In the genomic region with DNA sequence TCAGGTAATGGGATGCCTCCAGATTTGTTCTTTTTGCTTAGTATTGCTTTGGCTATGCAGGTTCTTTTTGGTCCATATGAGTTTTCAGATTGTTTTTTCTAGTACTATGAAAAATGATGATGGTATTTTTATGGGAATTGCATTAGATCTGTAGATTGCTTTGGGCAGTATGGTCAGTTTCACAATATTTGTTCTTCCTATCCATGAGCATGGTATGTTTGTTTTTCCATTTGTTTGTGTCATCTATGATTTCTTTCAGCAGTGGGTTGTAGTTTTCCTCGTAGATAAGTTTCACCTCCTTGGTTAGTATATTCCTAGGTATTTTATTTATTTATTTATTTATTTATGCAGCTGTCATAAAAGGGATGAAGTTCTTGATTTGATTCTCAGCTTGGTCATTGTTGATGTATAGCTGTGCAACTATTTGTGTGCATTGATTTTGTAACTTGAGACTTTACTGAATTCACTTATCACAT, we compare ENCODE assay signal across 33 cellular contexts.
DNase-seq lines count a peak whose midpoint lies in the region; ATAC-seq and TF ChIP-seq lines count a peak whose summit lies in the region.
"Had no signal": no experiment of that assay in that cellular context is flagged by ENCODE, and none has a peak within 500 bp of the region (broad histone marks: within the 10 kb centered on the region; RNA-seq: fewer than 3 reads in every experiment).

No MANE protein-coding gene starts in this region.

- peaks cover 37% of the 10 kb centered on the region for H3K27me3 Mint-ChIP-seq in stimulated activated naive CD8-positive, alpha-beta T cell treated with anti-CD3 and anti-CD28 coated beads, Interleukin-15, amount 100 ng/mL, for 72 hours
- H3K27me3 Mint-ChIP-seq: CD4-positive, alpha-beta T cell had no signal

- H3K9me3 Mint-ChIP-seq in stimulated activated naive CD8-positive, alpha-beta T cell treated with anti-CD3 and anti-CD28 coated beads, Interleukin-15, amount 100 ng/mL, for 72 hours = peaks cover 0 to 24% of the 10 kb centered on the region in 2 donors

- H3K4me1 ChIP-seq in HEK293 (ENCODE audit: control insufficient read depth, insufficient read depth, low read length) (no peaks in the 10 kb centered on the region), PC-9 (replicated peaks; ENCODE audit: insufficient read depth) (peaks cover 22% of the 10 kb centered on the region), smooth muscle cell (ENCODE audit: low read depth) (no peaks in the 10 kb centered on the region), heart right ventricle (no peaks in the 10 kb centered on the region)
- H3K4me1 ChIP-seq: A549; BE2C; BLaER1; BLaER1 treated with 17β-estradiol and CSF1 and Interleukin-3, amounts not matched to agents 10 nM and 100 nM; Caco-2 had no signal

- intact Hi-C loops in PC-9 (cut with micrococcal nuclease; ENCODE audit: unreplicated experiment) = no loop called here
- intact Hi-C loops in heart right ventricle (cut with DNase I) = no loop called here

- H4K20me1 ChIP-seq in PC-9 (ENCODE audit: insufficient read depth) = no peaks in the 10 kb centered on the region
- no peaks in the 10 kb centered on the region for H4K20me1 ChIP-seq in smooth muscle cell (ENCODE audit: low read depth)
- H4K20me1 ChIP-seq: BLaER1; BLaER1 treated with 17β-estradiol and CSF1 and Interleukin-3, amounts not matched to agents 10 nM and 100 nM had no signal

- CTCF ChIA-PET in HEK293 (lab: Yijun Ruan, JAX) = no interaction called here
- CTCF ChIA-PET in PC-9 (lab: Charles Lee) = no interaction called here

- no peak for ATAC-seq in stimulated activated naive CD8-positive, alpha-beta T cell treated with anti-CD3 and anti-CD28 coated beads, Interleukin-15, amount 100 ng/mL, for 72 hours
- no peak for ATAC-seq in heart right ventricle
- ATAC-seq: A549; CD8-positive, alpha-beta T cell had no signal

- TF ChIP-seq CTCF in HEK293 (tag by site-specific recombination; IDR thresholded peaks at IDR 0.05) (no peak), PC-9 (conservative IDR thresholded peaks at IDR 0.05) (no peak), smooth muscle cell (IDR thresholded peaks at IDR 0.05; ENCODE audit: borderline replicate concordance, insufficient read depth, poor library complexity, severe bottlenecking) (no peak), heart right ventricle (IDR thresholded peaks at IDR 0.05) (no peak)

- no peak overlapping the region for H3K9ac ChIP-seq in smooth muscle cell (ENCODE audit: low read depth)
- H3K9ac ChIP-seq: BLaER1; BLaER1 treated with 17β-estradiol and CSF1 and Interleukin-3, amounts not matched to agents 10 nM and 100 nM had no signal

- H3K79me2 ChIP-seq in PC-9 (ENCODE audit: low read depth) (no peaks in the 10 kb centered on the region), smooth muscle cell (ENCODE audit: low read depth) (no peaks in the 10 kb centered on the region)

- H3K9me2 ChIP-seq in PC-9 (ENCODE audit: insufficient read depth) = no peaks in the 10 kb centered on the region

- DNase-seq in PC-9 (peak in 1 of 2 experiments; percentile 90), smooth muscle cell (lab: John Stamatoyannopoulos, UW; ENCODE audit: unreplicated experiment) (no peak), mucosa of gallbladder (ENCODE audit: low spot score) (no peak), heart right ventricle (no peak)
- DNase-seq in stimulated activated naive CD8-positive, alpha-beta T cell treated with anti-CD3 and anti-CD28 coated beads, Interleukin-15, amount 100 ng/mL, for 72 hours = no peak
- DNase-seq: 8988T; ACHN; AML-193; BE2C; C1 segment of cervical spinal cord; Caco-2; Calu3; CD4-positive, alpha-beta memory T cell; CD4-positive, alpha-beta T cell; CD4-positive, CD25-positive, alpha-beta regulatory T cell; CD8-positive, alpha-beta memory T cell; CD8-positive, alpha-beta T cell; COR-L47; DMS 273 treated with DMSO at 0.1 percent for 48 hours; DMS153; DMS53; DMS79; DMS79 treated with DMSO at 0.1 percent for 48 hours; DND-41; EL had no signal

- peaks cover 20% of the 10 kb centered on the region for H3F3A ChIP-seq in PC-9 (ENCODE audit: insufficient read depth, low read depth)
- no peaks in the 10 kb centered on the region for H3F3A ChIP-seq in smooth muscle cell (ENCODE audit: low read depth)

- POLR2A ChIA-PET in HEK293 (lab: Yijun Ruan, JAX) = no interaction called here
- POLR2A ChIA-PET in PC-9 (lab: Charles Lee; ENCODE audit: unreplicated experiment) = interaction anchor here (0.7 kb wide), 1 partner anchor 146 kb away, joined by 3 read pairs; no protein-coding TSS in a partner anchor

- H2AFZ ChIP-seq in PC-9 = no peak overlapping the region
- H2AFZ ChIP-seq in smooth muscle cell (ENCODE audit: low read depth) = no peak overlapping the region

- H3K27ac ChIP-seq in HEK293 (ENCODE audit: extremely low read depth, low read depth, low read length) = no peak overlapping the region
- peak overlapping the region; percentile 66 for H3K27ac ChIP-seq in PC-9
- H3K27ac ChIP-seq in smooth muscle cell (ENCODE audit: low read depth) = no peak overlapping the region
- no peak overlapping the region for H3K27ac ChIP-seq in heart right ventricle
- H3K27ac ChIP-seq: 22Rv1; A549; BLaER1; BLaER1 treated with 17β-estradiol and CSF1 and Interleukin-3, amounts not matched to agents 10 nM and 100 nM; C4-2B had no signal

- BruUV-seq in PC-9 (replicated peaks; lab: Mats Ljungman, UMichigan) = no TSS peak

- H3K4me2 ChIP-seq in PC-9 = peak overlapping the region; percentile 46
- peak overlapping the region; percentile 28 for H3K4me2 ChIP-seq in smooth muscle cell
- H3K4me2 ChIP-seq: A549; BLaER1; BLaER1 treated with 17β-estradiol and CSF1 and Interleukin-3, amounts not matched to agents 10 nM and 100 nM had no signal

- no peak overlapping the region for H3K27ac Mint-ChIP-seq in stimulated activated naive CD8-positive, alpha-beta T cell treated with anti-CD3 and anti-CD28 coated beads, Interleukin-15, amount 100 ng/mL, for 72 hours
- H3K27ac Mint-ChIP-seq: B cell; CD14-positive monocyte; CD4-positive, alpha-beta memory T cell; CD4-positive, alpha-beta T cell; CD8-positive, alpha-beta memory T cell; CD8-positive, alpha-beta T cell had no signal

- H3K36me3 ChIP-seq in HEK293 (ENCODE audit: control insufficient read depth in 2 of 2, insufficient read depth in 1 of 2, low read length in 2 of 2) (no peaks in the 10 kb centered on the region), PC-9 (ENCODE audit: low read depth) (no peaks in the 10 kb centered on the region), smooth muscle cell (ENCODE audit: low read depth) (no peaks in the 10 kb centered on the region), heart right ventricle (no peaks in the 10 kb centered on the region)
- H3K36me3 ChIP-seq: BE2C; BLaER1; BLaER1 treated with 17β-estradiol and CSF1 and Interleukin-3, amounts not matched to agents 10 nM and 100 nM had no signal

- no peak overlapping the region for H3K4me3 Mint-ChIP-seq in stimulated activated naive CD8-positive, alpha-beta T cell treated with anti-CD3 and anti-CD28 coated beads, Interleukin-15, amount 100 ng/mL, for 72 hours
- H3K4me3 Mint-ChIP-seq: B cell; CD14-positive monocyte; CD4-positive, alpha-beta memory T cell; CD4-positive, alpha-beta T cell; CD4-positive, CD25-positive, alpha-beta regulatory T cell; CD8-positive, alpha-beta memory T cell; CD8-positive, alpha-beta T cell had no signal

- no peaks in the 10 kb centered on the region for H3K27me3 ChIP-seq in PC-9 (ENCODE audit: insufficient read depth, low read depth)
- no peaks in the 10 kb centered on the region for H3K27me3 ChIP-seq in smooth muscle cell (ENCODE audit: low read depth)
- peaks cover 0 to 6% (median 0%) of the 10 kb centered on the region in 7 donors for H3K27me3 ChIP-seq in heart right ventricle
- H3K27me3 ChIP-seq: BE2C; BLaER1; BLaER1 treated with 17β-estradiol and CSF1 and Interleukin-3, amounts not matched to agents 10 nM and 100 nM had no signal

- H3K4me3 ChIP-seq in HEK293 (ENCODE audit: low read depth, low read length) (no peak overlapping the region), PC-9 (no peak overlapping the region), smooth muscle cell (no peak overlapping the region), heart right ventricle (no peak overlapping the region)
- H3K4me3 ChIP-seq: A549; BLaER1; BLaER1 treated with 17β-estradiol and CSF1 and Interleukin-3, amounts not matched to agents 10 nM and 100 nM had no signal

- no peaks in the 10 kb centered on the region for H3K4me1 Mint-ChIP-seq in stimulated activated naive CD8-positive, alpha-beta T cell treated with anti-CD3 and anti-CD28 coated beads, Interleukin-15, amount 100 ng/mL, for 72 hours
- H3K4me1 Mint-ChIP-seq: B cell; CD14-positive monocyte; CD4-positive, alpha-beta memory T cell; CD4-positive, CD25-positive, alpha-beta regulatory T cell; CD8-positive, alpha-beta memory T cell had no signal

- 54% methylated on average over 1 of the region's 1 CpG for WGBS in smooth muscle cell (ENCODE audit: low lambda C conversion rate)
- WGBS in heart right ventricle, 2 donors = 65 to 75% methylated on average over 1 of the region's 1 CpG

- no peaks in the 10 kb centered on the region for H3K9me3 ChIP-seq in HEK293 (ENCODE audit: control insufficient read depth, insufficient read depth, low read depth, low read length)
- H3K9me3 ChIP-seq in PC-9 (ENCODE audit: insufficient read depth, low read depth) = peaks cover 25% of the 10 kb centered on the region
- no peaks in the 10 kb centered on the region for H3K9me3 ChIP-seq in smooth muscle cell (replicated peaks; ENCODE audit: low read depth)
- peaks cover 0 to 50% (median 19%) of the 10 kb centered on the region in 11 donors for H3K9me3 ChIP-seq in heart right ventricle
- H3K9me3 ChIP-seq: A549, BE2C had no signal

TF ChIP-seq in HEK293, 187 proteins besides CTCF, POLR2A, EP300 and RAD21:
- no peak for TF ChIP-seq ZNF274 (IDR thresholded peaks at IDR 0.05; ENCODE audit: low read length)
- no peak for TF ChIP-seq ZNF274 (tag by site-specific recombination; IDR thresholded peaks at IDR 0.05; ENCODE audit: borderline replicate concordance)
- TF ChIP-seq ZNF248 (tag by site-specific recombination; IDR thresholded peaks at IDR 0.05) = peak; percentile 94
